In the genomic region with DNA sequence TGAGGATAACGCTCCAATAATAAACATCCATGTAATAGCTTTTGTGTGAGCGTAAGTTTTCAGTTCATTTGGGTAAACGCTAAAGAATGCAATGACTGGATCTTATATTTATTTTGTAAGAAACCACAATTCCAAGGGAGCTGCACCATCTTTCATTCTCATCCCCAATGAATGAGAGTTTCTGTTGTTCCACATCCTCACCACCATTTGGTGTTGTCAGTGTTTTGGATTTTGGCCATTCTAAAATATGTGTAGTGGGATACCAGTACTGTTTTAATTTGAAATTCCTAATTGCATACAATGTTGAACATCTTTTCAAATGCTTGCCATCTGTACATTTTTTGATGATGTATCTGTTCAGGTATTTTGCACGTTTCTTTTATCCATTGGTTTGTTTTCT, we compare ENCODE assay signal across 17 cellular contexts. TPM values are rescaled to one million over a fixed set of nuclear protein-coding genes. Genes with fewer than 3 reads are reported as not detected.
"Had no signal": no experiment of that assay in that cellular context is flagged by ENCODE, and none has a peak within 500 bp of the region (broad histone marks: within the 10 kb centered on the region; RNA-seq: fewer than 3 reads in every experiment).

No MANE protein-coding gene starts in this region.

- H2AFZ ChIP-seq: neural progenitor cell had no signal

- H3K27me3 ChIP-seq: body of pancreas had no signal

- H3K9me3 ChIP-seq: body of pancreas, lower lobe of right lung, thoracic aorta had no signal

- H3K4me3 ChIP-seq: body of pancreas, lower lobe of right lung, neural progenitor cell, thoracic aorta had no signal

- H3K27ac ChIP-seq: body of pancreas, epithelial cell of prostate, lower lobe of right lung, neural progenitor cell, thoracic aorta had no signal

- DNase-seq: activated CD4-positive, alpha-beta memory T cell treated with anti-CD3 and anti-CD28 coated beads for 36 hours; activated CD4-positive, CD25-positive, alpha-beta regulatory T cell treated with anti-CD3 and anti-CD28 coated beads, Interleukin-2, amount 50 U/mL, for 72 hours; activated naive CD4-positive, alpha-beta T cell; activated T-cell treated with anti-CD3 and anti-CD28 coated beads, Interleukin-2, amount 50 U/mL, for 48 hours; body of pancreas; effector memory CD8-positive, alpha-beta T cell; glutamatergic neuron; immature natural killer cell; left cardiac atrium; lower lobe of right lung; midbrain; retina; stimulated activated CD4-positive, alpha-beta T cell treated with anti-CD3 and anti-CD28 coated beads, Interleukin-4, amount 100 ng/mL, for 24 hours; stimulated activated naive CD8-positive, alpha-beta T cell treated with anti-CD3 and anti-CD28 coated beads, Interleukin-15, amount 100 ng/mL, for 72 hours had no signal

- H3K4me2 ChIP-seq: neural progenitor cell had no signal

- H3K9ac ChIP-seq: neural progenitor cell had no signal

- H3K4me1 ChIP-seq: body of pancreas, lower lobe of right lung, neural progenitor cell had no signal

- H3K36me3 ChIP-seq: lower lobe of right lung, neural progenitor cell, thoracic aorta had no signal

RNA-seq across cellular contexts. Expression of a gene that starts 50.9 kb away (rescaled TPM):
- total RNA-seq: activated CD4-positive, alpha-beta memory T cell treated with anti-CD3 and anti-CD28 coated beads for 36 hours had no signal
- polyA plus RNA-seq: immature natural killer cell had no signal
